In the genomic region with DNA sequence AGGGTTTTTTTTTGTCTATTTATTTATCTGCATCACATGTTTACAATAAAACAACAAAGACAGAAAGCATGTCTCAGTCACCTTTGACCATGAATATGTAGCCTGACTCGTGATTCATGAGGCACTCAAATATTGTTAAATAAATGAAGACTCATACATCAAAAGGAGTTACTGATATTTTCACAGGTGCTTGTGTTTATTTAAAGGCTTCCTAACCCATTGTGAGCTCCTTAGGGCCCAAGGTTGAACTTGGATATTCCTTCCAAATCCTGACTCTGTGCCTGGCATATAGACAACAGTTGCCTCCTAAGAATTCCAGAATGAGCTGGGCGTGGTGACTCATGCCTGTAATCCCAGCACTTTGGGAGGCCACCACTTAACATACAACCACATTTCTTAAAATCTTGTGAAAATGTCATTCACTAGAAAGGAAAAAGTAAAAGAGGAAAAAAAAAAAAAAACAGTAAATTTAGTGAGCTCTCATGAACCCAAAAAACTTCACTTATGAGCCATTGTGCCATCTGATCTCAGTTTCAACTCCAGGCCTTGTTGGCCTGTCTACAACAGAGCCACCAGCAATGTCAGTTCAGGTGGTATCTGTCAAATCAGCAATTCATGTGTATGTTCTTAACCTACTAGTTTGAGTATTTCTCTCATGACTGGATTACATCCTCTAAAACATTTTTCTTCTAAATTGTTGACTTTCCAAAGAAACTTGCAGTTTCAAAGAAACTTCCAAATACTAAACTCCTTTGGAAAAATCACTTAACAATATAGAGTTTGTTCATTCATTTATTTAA, we compare ENCODE assay signal across 14 cellular contexts.
DNase-seq lines count a peak whose midpoint lies in the region; ATAC-seq, FAIRE-seq and TF ChIP-seq lines count a peak whose summit lies in the region.
"Had no signal": no experiment of that assay in that cellular context is flagged by ENCODE, and none has a peak within 500 bp of the region (broad histone marks: within the 10 kb centered on the region; RNA-seq: fewer than 3 reads in every experiment).

No MANE protein-coding gene starts in this region.

- no peaks in the 10 kb centered on the region for H3K36me3 Mint-ChIP-seq in activated naive CD4-positive, alpha-beta T cell treated with anti-CD3 and anti-CD28 coated beads for 36 hours (ENCODE audit: low read depth)

- H3K27me3 Mint-ChIP-seq in activated naive CD4-positive, alpha-beta T cell treated with anti-CD3 and anti-CD28 coated beads for 36 hours (ENCODE audit: low read depth), result no peaks in the 10 kb centered on the region

- no peak overlapping the region for H3K9ac ChIP-seq in HepG2 (ENCODE audit: insufficient read depth, low read depth, low read length)
- H3K9ac ChIP-seq in SK-N-SH, result no peak overlapping the region

- H3K9me3 Mint-ChIP-seq in activated naive CD4-positive, alpha-beta T cell treated with anti-CD3 and anti-CD28 coated beads for 36 hours, result no peaks in the 10 kb centered on the region

- TF ChIP-seq CTCF in HepG2 (CRISPR knock-in tag; IDR thresholded peaks at IDR 0.05), result no peak
- no peak for TF ChIP-seq CTCF in right lobe of liver (IDR thresholded peaks at IDR 0.05)
- no peak for TF ChIP-seq CTCF in SK-N-SH (IDR thresholded peaks at IDR 0.05)
- TF ChIP-seq CTCF in fibroblast of the aortic adventitia (IDR thresholded peaks at IDR 0.05; ENCODE audit: insufficient read depth, low read length), result no peak
- no peak for TF ChIP-seq CTCF in gastroesophageal sphincter (IDR thresholded peaks at IDR 0.05)

- POLR2A ChIA-PET in HepG2 (lab: Yijun Ruan, JAX) (interaction anchor here (1.2 to 2.1 kb wide), 2 partner anchors 51 to 164 kb away, joined by 8 to 12 read pairs; no protein-coding TSS in a partner anchor), SK-N-SH (lab: Yijun Ruan, JAX) (no interaction called here)

- H3F3A ChIP-seq in SK-N-SH (replicated peaks; ENCODE audit: insufficient read depth), result peaks cover 17% of the 10 kb centered on the region

- TF ChIP-seq RAD21 in HepG2 (CRISPR knock-in tag; IDR thresholded peaks at IDR 0.05) (no peak), SK-N-SH (IDR thresholded peaks at IDR 0.05; ENCODE audit: low read length) (no peak)

- TF ChIP-seq POLR2A in HepG2 (IDR thresholded peaks at IDR 0.05; ENCODE audit: insufficient read depth in 1 of 2, low read depth in 2 of 2, low read length in 2 of 2) (no peak), right lobe of liver (IDR thresholded peaks at IDR 0.05) (no peak), gastroesophageal sphincter (IDR thresholded peaks at IDR 0.05) (no peak)

- no peaks in the 10 kb centered on the region for H3K27me3 ChIP-seq in HepG2 (ENCODE audit: control insufficient read depth in 1 of 2, insufficient read depth in 2 of 2, low read length in 2 of 2)
- H3K27me3 ChIP-seq in right lobe of liver, result no peaks in the 10 kb centered on the region
- no peaks in the 10 kb centered on the region for H3K27me3 ChIP-seq in SK-N-SH (ENCODE audit: insufficient read depth)
- H3K27me3 ChIP-seq in gastroesophageal sphincter, result no peaks in the 10 kb centered on the region
- H3K27me3 ChIP-seq: brain microvascular endothelial cell, neutrophil had no signal

- H3K27ac ChIP-seq in HepG2 (ENCODE audit: extremely low read length, insufficient read depth, low read length) (no peak overlapping the region), right lobe of liver (no peak overlapping the region), SK-N-SH (ENCODE audit: low read depth in 2 of 2, low read length in 1 of 2) (peak overlapping the region in 1 of 2 experiments; percentile 48; a peak in 2 of 4 replicates), gastroesophageal sphincter (no peak overlapping the region)
- H3K27ac ChIP-seq: brain microvascular endothelial cell had no signal

- ATAC-seq in HepG2, result no peak
- no peak for ATAC-seq in right lobe of liver
- no peak for ATAC-seq in HG02642 (IDR thresholded peaks at IDR 0.05; ENCODE audit: poor library complexity, unreplicated experiment)
- no peak for ATAC-seq in gastroesophageal sphincter

- intact Hi-C loops in HepG2 (cut with micrococcal nuclease; ENCODE audit: unreplicated experiment), result loop anchor here (1.0 to 10.0 kb wide), 2 partner anchors 51 to 160 kb away; partner anchors contain the start of gene MARCKS
- intact Hi-C loops in right lobe of liver (cut with DNase I), result no loop called here
- intact Hi-C loops in activated naive CD4-positive, alpha-beta T cell treated with anti-CD3 and anti-CD28 coated beads for 36 hours (cut with micrococcal nuclease), result no loop called here

- no peaks in the 10 kb centered on the region for H3K36me3 ChIP-seq in HepG2 (replicated peaks in 1 of 2; ENCODE audit: control insufficient read depth in 1 of 2, insufficient read depth in 2 of 2, low read length in 2 of 2)
- H3K36me3 ChIP-seq in right lobe of liver, result no peaks in the 10 kb centered on the region
- H3K36me3 ChIP-seq in SK-N-SH (replicated peaks in 1 of 2; ENCODE audit: control insufficient read depth in 1 of 2, insufficient read depth in 2 of 2, low read length in 1 of 2), result no peaks in the 10 kb centered on the region
- H3K36me3 ChIP-seq in gastroesophageal sphincter, result no peaks in the 10 kb centered on the region
- H3K36me3 ChIP-seq: brain microvascular endothelial cell, neutrophil had no signal

- no peaks in the 10 kb centered on the region for H4K20me1 ChIP-seq in HepG2 (ENCODE audit: insufficient read depth, low read length)
- no peaks in the 10 kb centered on the region for H4K20me1 ChIP-seq in SK-N-SH (ENCODE audit: insufficient read depth)

- H3K9me3 ChIP-seq in HepG2 (ENCODE audit: low read length), result no peaks in the 10 kb centered on the region
- H3K9me3 ChIP-seq in right lobe of liver, result no peaks in the 10 kb centered on the region
- no peaks in the 10 kb centered on the region for H3K9me3 ChIP-seq in SK-N-SH
- no peaks in the 10 kb centered on the region for H3K9me3 ChIP-seq in gastroesophageal sphincter
- H3K9me3 ChIP-seq: neutrophil had no signal

- no peak overlapping the region for H3K4me3 Mint-ChIP-seq in activated naive CD4-positive, alpha-beta T cell treated with anti-CD3 and anti-CD28 coated beads for 36 hours

- H3K4me3 ChIP-seq in HepG2 (replicated peaks in 1 of 3; ENCODE audit: insufficient read depth in 1 of 3, low read depth in 2 of 3, low read length in 3 of 3) (no peak overlapping the region), right lobe of liver (no peak overlapping the region), SK-N-SH (ENCODE audit: low read depth in 2 of 2, low read length in 1 of 2) (no peak overlapping the region), fibroblast of the aortic adventitia (ENCODE audit: low read depth, low read length) (no peak overlapping the region), gastroesophageal sphincter (no peak overlapping the region)

- DNase-seq in HepG2 (ENCODE audit: low spot score), result peak; percentile 37
- no peak for DNase-seq in right lobe of liver
- DNase-seq in SK-N-SH, result no peak
- peak; percentile 71 for DNase-seq in fibroblast of the aortic adventitia (ENCODE audit: low read depth)
- no peak for DNase-seq in cerebellar cortex (ENCODE audit: low spot score)
- no peak for DNase-seq in activated naive CD4-positive, alpha-beta T cell treated with anti-CD3 and anti-CD28 coated beads for 36 hours
- DNase-seq: activated CD4-positive, alpha-beta T cell treated with anti-CD3 and anti-CD28 coated beads for 48 hours; brain microvascular endothelial cell; NCI-H446 had no signal

- TF ChIP-seq EP300 in HepG2 (IDR thresholded peaks at IDR 0.05; ENCODE audit: low read depth in 2 of 2, low read length in 2 of 2) (peak in 1 of 2 experiments; percentile 33; a peak in 1 of 4 replicates), HepG2 (CRISPR knock-in tag; IDR thresholded peaks at IDR 0.05; ENCODE audit: borderline replicate concordance) (no peak), SK-N-SH (IDR thresholded peaks at IDR 0.05; ENCODE audit: borderline replicate concordance in 1 of 2, low read depth in 1 of 2, low read length in 1 of 2) (no peak), gastroesophageal sphincter (IDR thresholded peaks at IDR 0.05) (no peak)

- H3K27ac Mint-ChIP-seq in activated naive CD4-positive, alpha-beta T cell treated with anti-CD3 and anti-CD28 coated beads for 36 hours, result no peak overlapping the region

- in situ Hi-C loops in HepG2 (cut with HindIII; ENCODE audit: extremely low pct_ligation_motif_present, low pct_unique_long_range_greater_than_20kb), result loop anchor here (10.0 kb wide), 1 partner anchor 160 kb away; the partner anchor contains the start of gene MARCKS

- CTCF ChIA-PET in HepG2 (lab: Yijun Ruan, JAX; ENCODE audit: low intra/inter-chr PET ratio, low total read pairs) (no interaction called here), SK-N-SH (lab: Yijun Ruan, JAX) (interaction anchor here (0.6 kb wide), 1 partner anchor 219 kb away, joined by 3 read pairs; no protein-coding TSS in a partner anchor)
- CTCF ChIA-PET in activated naive CD4-positive, alpha-beta T cell treated with anti-CD3 and anti-CD28 coated beads for 36 hours (lab: Charles Lee), result no interaction called here

- no peaks in the 10 kb centered on the region for H3K79me2 ChIP-seq in HepG2 (ENCODE audit: insufficient read depth, low read length)
- H3K79me2 ChIP-seq in SK-N-SH (ENCODE audit: insufficient read depth), result no peaks in the 10 kb centered on the region

- H3K4me1 ChIP-seq in HepG2 (ENCODE audit: insufficient read depth, low read length) (peaks cover 35% of the 10 kb centered on the region), right lobe of liver (no peaks in the 10 kb centered on the region), SK-N-SH (ENCODE audit: control insufficient read depth in 1 of 2, insufficient read depth in 2 of 2, low read depth in 1 of 2, low read length in 1 of 2) (no peaks in the 10 kb centered on the region; a peak in 1 of 4 replicates), gastroesophageal sphincter (peaks cover 0 to 6% (median 0%) of the 10 kb centered on the region in 3 donors)

- H3K9me2 ChIP-seq in SK-N-SH, result no peaks in the 10 kb centered on the region

- peaks cover 3% of the 10 kb centered on the region for H3K4me1 Mint-ChIP-seq in activated naive CD4-positive, alpha-beta T cell treated with anti-CD3 and anti-CD28 coated beads for 36 hours (ENCODE audit: low read depth)

- FAIRE-seq in HepG2 (lab: Jason Lieb, UNC), result no peak
- FAIRE-seq: GM12892, GM19239 had no signal

- H2AFZ ChIP-seq in HepG2 (ENCODE audit: low read length) (no peak overlapping the region), SK-N-SH (ENCODE audit: low read depth) (no peak overlapping the region)

- H3K4me2 ChIP-seq in HepG2 (ENCODE audit: low read depth, low read length), result no peak overlapping the region
- H3K4me2 ChIP-seq in SK-N-SH, result no peak overlapping the region

- 52% methylated on average over 2 of the region's 2 CpGs for WGBS in HepG2 (ENCODE audit: low lambda C conversion rate)
- WGBS in right lobe of liver (ENCODE audit: insufficient coverage, low coverage, low lambda C conversion rate, missing lambda C conversion rate), result 65% methylated on average over 2 of the region's 2 CpGs
- WGBS in SK-N-SH (ENCODE audit: low lambda C conversion rate), result 63% methylated on average over 2 of the region's 2 CpGs
- 47% methylated on average over 2 of the region's 2 CpGs; no CpG with 5 or more reads in 1 of the 2 donors for WGBS in gastroesophageal sphincter (ENCODE audit: low coverage in 1 of 2), 2 donors

- no TSS peak for BruUV-seq in HepG2 (replicated peaks; lab: Mats Ljungman, UMichigan)

TF ChIP-seq in HepG2, 621 proteins besides CTCF, POLR2A, EP300 and RAD21 (continues in another document):
- TF ChIP-seq ZBTB7B (CRISPR knock-in tag; IDR thresholded peaks at IDR 0.05), result no peak

TF ChIP-seq in SK-N-SH, 30 proteins besides CTCF, POLR2A, EP300 and RAD21 (continues in another document):
- no peak for TF ChIP-seq SMC3 (IDR thresholded peaks at IDR 0.05; ENCODE audit: low read depth, low read length)

Comparison
In these comparisons a context has a peak if more than half of its experiments do, and no peak if none do; other contexts are left out.
1. DNase-seq: peak in HepG2 (single experiment) and fibroblast of the aortic adventitia (single experiment); none in right lobe of liver (0 of 3), SK-N-SH (single experiment), cerebellar cortex (single experiment) and activated naive CD4-positive, alpha-beta T cell treated with anti-CD3 and anti-CD28 coated beads for 36 hours (single experiment).
2. Of the 25 proteins assayed by ChIP-seq in both HepG2 and SK-N-SH: peak only in HepG2: none; only in SK-N-SH: TCF12; in both: FOSL2; in neither: 22; mixed calls (peak in some experiments, not most) for 1.